8 cellular contexts compared by ENCODE assay signal in the genomic region with DNA sequence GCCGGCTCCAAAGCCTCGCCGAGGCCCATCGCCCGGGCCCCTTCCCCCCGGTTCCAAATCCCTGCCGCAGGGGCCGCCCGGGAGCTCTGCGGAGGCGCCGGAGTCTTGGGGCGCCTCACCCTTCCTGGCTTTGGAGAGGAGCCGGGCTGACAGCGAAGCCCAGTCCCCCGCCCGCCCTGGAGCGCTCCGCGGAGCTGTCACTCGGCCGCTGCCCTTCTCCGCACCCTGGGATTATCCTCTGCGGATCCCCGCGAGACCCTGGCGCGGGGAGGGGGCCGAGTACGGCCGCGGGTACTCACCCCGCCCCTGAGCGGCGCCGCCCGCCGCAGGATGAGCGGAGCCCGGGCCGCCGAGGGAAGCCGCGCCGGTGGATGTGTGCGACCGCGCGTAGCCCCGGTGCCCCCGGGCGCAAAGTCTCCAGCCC. TPM values are rescaled to one million over a fixed set of nuclear protein-coding genes. Genes with fewer than 3 reads are reported as not detected.
A peak's percentile ranks its signal among the peaks of the same experiment; 100 is the strongest.
DNase-seq lines count a peak whose midpoint lies in the region; ATAC-seq lines count a peak whose summit lies in the region.

No MANE protein-coding gene starts in this region.

- no peak overlapping the region for H3K4me3 Mint-ChIP-seq in activated naive CD8-positive, alpha-beta T cell treated with anti-CD3 and anti-CD28 coated beads for 36 hours
- H3K4me3 Mint-ChIP-seq in activated naive CD8-positive, alpha-beta T cell treated with anti-CD3 and anti-CD28 coated beads, Interleukin-2, amount 50 U/mL, for 24 hours, result no peak overlapping the region

- H3K27ac ChIP-seq in substantia nigra (ENCODE audit: low read depth, low read length, poor library complexity, severe bottlenecking), result peak overlapping the region; percentile 36

- H3K9me3 Mint-ChIP-seq in activated naive CD8-positive, alpha-beta T cell treated with anti-CD3 and anti-CD28 coated beads for 36 hours, result peaks cover 4% of the 10 kb centered on the region
- H3K9me3 Mint-ChIP-seq in activated naive CD8-positive, alpha-beta T cell treated with anti-CD3 and anti-CD28 coated beads, Interleukin-2, amount 50 U/mL, for 24 hours, result peaks cover 12% of the 10 kb centered on the region

- no peak for ATAC-seq in activated naive CD8-positive, alpha-beta T cell treated with anti-CD3 and anti-CD28 coated beads, Interleukin-2, amount 50 U/mL, for 24 hours

- H3K36me3 Mint-ChIP-seq in activated naive CD8-positive, alpha-beta T cell treated with anti-CD3 and anti-CD28 coated beads for 36 hours, result peaks cover 3% of the 10 kb centered on the region
- peaks cover 4% of the 10 kb centered on the region for H3K36me3 Mint-ChIP-seq in activated naive CD8-positive, alpha-beta T cell treated with anti-CD3 and anti-CD28 coated beads, Interleukin-2, amount 50 U/mL, for 24 hours (ENCODE audit: low read depth)

- no peaks in the 10 kb centered on the region for H3K4me1 Mint-ChIP-seq in activated naive CD8-positive, alpha-beta T cell treated with anti-CD3 and anti-CD28 coated beads for 36 hours
- H3K4me1 Mint-ChIP-seq in activated naive CD8-positive, alpha-beta T cell treated with anti-CD3 and anti-CD28 coated beads, Interleukin-2, amount 50 U/mL, for 24 hours, result no peaks in the 10 kb centered on the region

- no peak overlapping the region for H3K27ac Mint-ChIP-seq in activated naive CD8-positive, alpha-beta T cell treated with anti-CD3 and anti-CD28 coated beads for 36 hours
- no peak overlapping the region for H3K27ac Mint-ChIP-seq in activated naive CD8-positive, alpha-beta T cell treated with anti-CD3 and anti-CD28 coated beads, Interleukin-2, amount 50 U/mL, for 24 hours

- H3K27me3 Mint-ChIP-seq in activated naive CD8-positive, alpha-beta T cell treated with anti-CD3 and anti-CD28 coated beads for 36 hours, result peaks cover 59% of the 10 kb centered on the region
- H3K27me3 Mint-ChIP-seq in activated naive CD8-positive, alpha-beta T cell treated with anti-CD3 and anti-CD28 coated beads, Interleukin-2, amount 50 U/mL, for 24 hours, result peaks cover 51% of the 10 kb centered on the region

- peak; percentile 2 for DNase-seq in activated naive CD8-positive, alpha-beta T cell treated with anti-CD3 and anti-CD28 coated beads for 36 hours
- no peak for DNase-seq in activated naive CD8-positive, alpha-beta T cell treated with anti-CD3 and anti-CD28 coated beads, Interleukin-2, amount 50 U/mL, for 24 hours
- DNase-seq in anterior cingulate cortex (lab: John Stamatoyannopoulos, UW), result peak in 49 of 58 donors; percentile 6 to 82 (median 50)
- peak; percentile 67 for DNase-seq in iPS-NIHi11 (ENCODE audit: low spot score)
- peak in 32 of 49 donors; percentile 12 to 86 (median 38) for DNase-seq in substantia nigra (lab: John Stamatoyannopoulos, UW)
- DNase-seq in HUDEP-2 (lab: John Stamatoyannopoulos, UW; ENCODE audit: unreplicated experiment in 76 of 76), result no peak
- DNase-seq in activated naive CD4-positive, alpha-beta T cell treated with anti-CD3 and anti-CD28 coated beads, Interleukin-2, amount 50 U/mL, for 16 hours, result no peak
- no peak for DNase-seq in amniotic stem cell (lab: John Stamatoyannopoulos, UW)

RNA-seq across cellular contexts. Expression of a gene that starts 0.3 kb away (rescaled TPM):
- total RNA-seq in activated naive CD8-positive, alpha-beta T cell treated with anti-CD3 and anti-CD28 coated beads for 36 hours, result not detected

Comparison
In these comparisons a context has a peak if more than half of its experiments do, and no peak if none do; other contexts are left out.
1. DNase-seq: peak in activated naive CD8-positive, alpha-beta T cell treated with anti-CD3 and anti-CD28 coated beads for 36 hours (single experiment), anterior cingulate cortex (49 of 58), iPS-NIHi11 (single experiment) and substantia nigra (32 of 49); none in activated naive CD8-positive, alpha-beta T cell treated with anti-CD3 and anti-CD28 coated beads, Interleukin-2, amount 50 U/mL, for 24 hours (single experiment), HUDEP-2 (0 of 76), activated naive CD4-positive, alpha-beta T cell treated with anti-CD3 and anti-CD28 coated beads, Interleukin-2, amount 50 U/mL, for 16 hours (single experiment) and amniotic stem cell (single experiment).